In genomic region chr12:11895421-11896064, GRCh38 we compare ENCODE assay signal across 18 cellular contexts.
DNase-seq lines count a peak whose midpoint lies in the region; ATAC-seq and TF ChIP-seq lines count a peak whose summit lies in the region.
"Had no signal": no experiment of that assay in that cellular context is flagged by ENCODE, and none has a peak within 500 bp of the region (broad histone marks: within the 10 kb centered on the region; RNA-seq: fewer than 3 reads in every experiment).

No MANE protein-coding gene starts in this region.

- no peaks in the 10 kb centered on the region for H3K27me3 Mint-ChIP-seq in activated T-helper 17 cell treated with anti-CD3 and anti-CD28 coated beads, Interleukin-2, amount 50 U/mL, for 72 hours
- H3K27me3 Mint-ChIP-seq: memory B cell had no signal

- H3K4me3 Mint-ChIP-seq in activated T-helper 17 cell treated with anti-CD3 and anti-CD28 coated beads, Interleukin-2, amount 50 U/mL, for 72 hours: no peak overlapping the region
- H3K4me3 Mint-ChIP-seq: CD4-positive, CD25-positive, alpha-beta regulatory T cell; memory B cell had no signal

- TF ChIP-seq EP300 in gastroesophageal sphincter (IDR thresholded peaks at IDR 0.05): no peak

- no peak overlapping the region for H3K4me3 ChIP-seq in NB4 (ENCODE audit: low read depth, low read length)
- no peak overlapping the region for H3K4me3 ChIP-seq in gastroesophageal sphincter
- H3K4me3 ChIP-seq: upper lobe of left lung had no signal

- peak; percentile 46 for ATAC-seq in activated T-helper 17 cell treated with anti-CD3 and anti-CD28 coated beads, Interleukin-2, amount 50 U/mL, for 72 hours (replicated peaks)
- peak; percentile 30 for ATAC-seq in stimulated activated naive CD8-positive, alpha-beta T cell treated with anti-CD3 and anti-CD28 coated beads, Interleukin-15, Interleukin-2, amounts not matched to agents 100 U/mL and 50 U/mL, for 24 hours
- ATAC-seq in gastroesophageal sphincter: no peak
- no peak for ATAC-seq in GM21529 (IDR thresholded peaks at IDR 0.05; ENCODE audit: unreplicated experiment)

- H3K9me3 Mint-ChIP-seq in activated T-helper 17 cell treated with anti-CD3 and anti-CD28 coated beads, Interleukin-2, amount 50 U/mL, for 72 hours: no peaks in the 10 kb centered on the region
- H3K9me3 Mint-ChIP-seq: CD4-positive, CD25-positive, alpha-beta regulatory T cell; memory B cell had no signal

- H3K36me3 ChIP-seq in gastroesophageal sphincter: peaks cover 0 to 33% of the 10 kb centered on the region in 2 donors
- H3K36me3 ChIP-seq: WERI-Rb-1 had no signal

- no peak overlapping the region for H3K27ac ChIP-seq in gastroesophageal sphincter
- H3K27ac ChIP-seq: upper lobe of left lung, WERI-Rb-1 had no signal

- DNase-seq in NCI-H82 (lab: John Stamatoyannopoulos, UW): peak; percentile 36
- no peak for DNase-seq in NCI-H82 treated with DMSO at 0.1 percent for 48 hours (lab: John Stamatoyannopoulos, UW; ENCODE audit: unreplicated experiment)
- DNase-seq in NB4 (ENCODE audit: low read depth): peak; percentile 24
- no peak for DNase-seq in stimulated activated naive CD8-positive, alpha-beta T cell treated with anti-CD3 and anti-CD28 coated beads, Interleukin-15, Interleukin-2, amounts not matched to agents 100 U/mL and 50 U/mL, for 24 hours
- no peak for DNase-seq in NCI-H748 (lab: John Stamatoyannopoulos, UW; ENCODE audit: unreplicated experiment)
- DNase-seq: activated effector memory CD4-positive, alpha-beta T cell treated with Interleukin-2 at 50 U/mL for 16 hours; anterior cingulate cortex; CD4-positive, CD25-positive, alpha-beta regulatory T cell; cerebellar nuclear complex; islet precursor cell; NCI-H1694 treated with DMSO at 0.1 percent for 48 hours; stimulated activated naive CD4-positive, alpha-beta T cell treated with Interleukin-2 at 50 U/mL for 16 hours; upper lobe of left lung; WERI-Rb-1 had no signal

- WGBS in gastroesophageal sphincter (ENCODE audit: low coverage in 1 of 2), 2 donors: 97 to 100% methylated on average over 2 to 6 of the region's 7 CpGs

- TF ChIP-seq CTCF in NB4 (IDR thresholded peaks at IDR 0.05; ENCODE audit: low read depth, low read length) (no peak), gastroesophageal sphincter (IDR thresholded peaks at IDR 0.05) (no peak)

- H3K4me1 Mint-ChIP-seq in activated T-helper 17 cell treated with anti-CD3 and anti-CD28 coated beads, Interleukin-2, amount 50 U/mL, for 72 hours: peaks cover 7% of the 10 kb centered on the region

- H3K27ac Mint-ChIP-seq in activated T-helper 17 cell treated with anti-CD3 and anti-CD28 coated beads, Interleukin-2, amount 50 U/mL, for 72 hours: no peak overlapping the region
- H3K27ac Mint-ChIP-seq: memory B cell had no signal

- H3K27me3 ChIP-seq in gastroesophageal sphincter: no peaks in the 10 kb centered on the region
- H3K27me3 ChIP-seq: upper lobe of left lung had no signal

- TF ChIP-seq POLR2A in NB4 (IDR thresholded peaks at IDR 0.05; ENCODE audit: extremely low read depth, insufficient read length): peak; percentile 17
- no peak for TF ChIP-seq POLR2A in gastroesophageal sphincter (IDR thresholded peaks at IDR 0.05)

- H3K9me3 ChIP-seq in gastroesophageal sphincter: no peaks in the 10 kb centered on the region
- H3K9me3 ChIP-seq: upper lobe of left lung had no signal

- H3K36me3 Mint-ChIP-seq in activated T-helper 17 cell treated with anti-CD3 and anti-CD28 coated beads, Interleukin-2, amount 50 U/mL, for 72 hours (ENCODE audit: low read depth): peaks cover 44% of the 10 kb centered on the region

- H3K4me1 ChIP-seq in gastroesophageal sphincter: peaks cover 0 to 26% (median 5%) of the 10 kb centered on the region in 3 donors

Comparison
In these comparisons a context has a peak if more than half of its experiments do, and no peak if none do; other contexts are left out.
1. DNase-seq: peak in NCI-H82 (single experiment) and NB4 (single experiment); none in NCI-H82 treated with DMSO at 0.1 percent for 48 hours (single experiment), stimulated activated naive CD8-positive, alpha-beta T cell treated with anti-CD3 and anti-CD28 coated beads, Interleukin-15, Interleukin-2, amounts not matched to agents 100 U/mL and 50 U/mL, for 24 hours (single experiment) and NCI-H748 (single experiment).
2. ATAC-seq: peak in activated T-helper 17 cell treated with anti-CD3 and anti-CD28 coated beads, Interleukin-2, amount 50 U/mL, for 72 hours (single experiment) and stimulated activated naive CD8-positive, alpha-beta T cell treated with anti-CD3 and anti-CD28 coated beads, Interleukin-15, Interleukin-2, amounts not matched to agents 100 U/mL and 50 U/mL, for 24 hours (single experiment); none in gastroesophageal sphincter (single experiment) and GM21529 (single experiment).